ENCODE assay signal across 9 cellular contexts in genomic region chr15:67124111-67124510, GRCh38. TPM values are rescaled to one million over a fixed set of nuclear protein-coding genes. Genes with fewer than 3 reads are reported as not detected.
DNase-seq lines count a peak whose midpoint lies in the region; ATAC-seq and TF ChIP-seq lines count a peak whose summit lies in the region.
"Had no signal": no experiment of that assay in that cellular context is flagged by ENCODE, and none has a peak within 500 bp of the region (broad histone marks: within the 10 kb centered on the region; RNA-seq: fewer than 3 reads in every experiment).

No MANE protein-coding gene starts in this region.

- TF ChIP-seq CTCF in AG04450 (IDR thresholded peaks at IDR 0.05; ENCODE audit: low read depth, low read length) (no peak), MCF 10A (IDR thresholded peaks at IDR 0.05; ENCODE audit: unreplicated experiment) (no peak), nephron progenitor cell (IDR thresholded peaks at IDR 0.05) (no peak)

- POLR2A ChIA-PET in AG04450 (lab: Yijun Ruan, JAX) = interaction anchor here (0.5 to 1.6 kb wide), 3 partner anchors 19 to 72 kb away, joined by 3 to 11 read pairs (median 4); no protein-coding TSS in a partner anchor
- POLR2A ChIA-PET in MCF 10A (lab: Yijun Ruan, JAX) = interaction anchor here (0.7 to 7.9 kb wide), 14 partner anchors 13 to 271 kb away, joined by 3 to 63 read pairs (median 10); partner anchors contain the start of genes AAGAB, IQCH and SMAD3

- BruUV-seq in MCF 10A (replicated peaks; lab: Mats Ljungman, UMichigan) = no TSS peak

- H3K27me3 Mint-ChIP-seq in MCF 10A (ENCODE audit: insufficient read depth, unreplicated experiment) (no peaks in the 10 kb centered on the region), nephron progenitor cell (ENCODE audit: low read depth, poor library complexity) (peaks cover 5% of the 10 kb centered on the region)

- DNase-seq in AG04450 (ENCODE audit: low read depth, low spot score) (no peak), HT-29 (ENCODE audit: low spot score) (peak; percentile 35), MCF 10A (ENCODE audit: unreplicated experiment) (no peak), nephron progenitor cell (no peak), NCI-H2081 treated with DMSO at 0.1 percent for 48 hours (lab: John Stamatoyannopoulos, UW) (no peak), OCI-M1 (lab: John Stamatoyannopoulos, UW) (no peak), dermis blood vessel endothelial cell (no peak)
- DNase-seq: nucleus accumbens had no signal

- H3K4me3 Mint-ChIP-seq in MCF 10A (ENCODE audit: unreplicated experiment) = no peak overlapping the region
- peak overlapping the region; percentile 13 for H3K4me3 Mint-ChIP-seq in nephron progenitor cell

- peak overlapping the region; percentile 98 for H3K27ac ChIP-seq in AG04450 (ENCODE audit: low read depth, low read length)

- no peaks in the 10 kb centered on the region for H3K9me3 ChIP-seq in AG04450 (ENCODE audit: control insufficient read depth, insufficient read depth, low read length)

- H3K36me3 Mint-ChIP-seq in MCF 10A (ENCODE audit: insufficient read depth, unreplicated experiment) (peaks cover 14% of the 10 kb centered on the region), nephron progenitor cell (ENCODE audit: low read depth) (peaks cover 6% of the 10 kb centered on the region)

- CTCF ChIA-PET in AG04450 (lab: Charles Lee) (interaction anchor here (0.6 kb wide), 1 partner anchor 41 kb away, joined by 7 read pairs; no protein-coding TSS in a partner anchor), MCF 10A (lab: Yijun Ruan, JAX) (interaction anchor here (0.6 to 1.2 kb wide), 2 partner anchors 11 to 53 kb away, joined by 3 read pairs; no protein-coding TSS in a partner anchor)

- peaks cover 57% of the 10 kb centered on the region for H3K4me1 Mint-ChIP-seq in MCF 10A (ENCODE audit: insufficient read depth, unreplicated experiment)
- H3K4me1 Mint-ChIP-seq in nephron progenitor cell = peaks cover 91% of the 10 kb centered on the region

- H3K9me3 Mint-ChIP-seq in MCF 10A (ENCODE audit: unreplicated experiment) = no peaks in the 10 kb centered on the region
- no peaks in the 10 kb centered on the region for H3K9me3 Mint-ChIP-seq in nephron progenitor cell

- peak overlapping the region; percentile 81 for H3K27ac Mint-ChIP-seq in MCF 10A (ENCODE audit: low read depth, unreplicated experiment)
- peak overlapping the region; percentile 98 for H3K27ac Mint-ChIP-seq in nephron progenitor cell

- no peaks in the 10 kb centered on the region for H3K27me3 ChIP-seq in AG04450 (ENCODE audit: control insufficient read depth, insufficient read depth, low read length)

- no peak for ATAC-seq in HG03439 (IDR thresholded peaks at IDR 0.05; ENCODE audit: unreplicated experiment)

- no peak overlapping the region for H3K4me3 ChIP-seq in AG04450 (ENCODE audit: low read depth, low read length)

- intact Hi-C loops in MCF 10A (cut with micrococcal nuclease) = loop anchor here (2.0 kb wide), 1 partner anchor 17 kb away; no protein-coding TSS in a partner anchor

RNA-seq across cellular contexts. Expression of gene SMAD3, which starts 58.7 kb away (rescaled TPM):
- 115 and 138 TPM in 2 replicates for polyA plus RNA-seq in AG04450 (2011; rRNA removed)
- polyA minus RNA-seq in AG04450 (2011; rRNA and poly(A)+ RNA removed) = 168 and 203 TPM in 2 replicates
- 63.5 and 82.5 TPM in 2 replicates for total RNA-seq in HT-29 (2014; rRNA removed; shearing (Covaris generic))
- total RNA-seq in MCF 10A (2022) (19.9 and 26.1 TPM in 2 replicates), dermis blood vessel endothelial cell (16.5 and 29.9 TPM in 2 replicates)
